22 cellular contexts compared by ENCODE assay signal in genomic region chr20:20765696-20766095, GRCh38.
"Had no signal": no experiment of that assay in that cellular context is flagged by ENCODE, and none has a peak within 500 bp of the region (broad histone marks: within the 10 kb centered on the region; RNA-seq: fewer than 3 reads in every experiment).

No MANE protein-coding gene starts in this region.

- H3K27me3 ChIP-seq: neural progenitor cell, pancreas, transverse colon had no signal

- H3K4me2 ChIP-seq: neural progenitor cell had no signal

- H3K4me3 ChIP-seq: coronary artery, dorsolateral prefrontal cortex, esophagus squamous epithelium, gastroesophageal sphincter, left ventricle myocardium inferior, neural progenitor cell, pancreas, transverse colon had no signal

- H2AFZ ChIP-seq: neural progenitor cell had no signal

- H3K9me3 ChIP-seq: esophagus squamous epithelium, gastroesophageal sphincter, left ventricle myocardium inferior, pancreas, transverse colon had no signal

- H3K9ac ChIP-seq: neural progenitor cell had no signal

- H3K4me1 ChIP-seq: gastroesophageal sphincter, neural progenitor cell, pancreas had no signal

- H3K36me3 ChIP-seq: esophagus squamous epithelium, gastroesophageal sphincter, left ventricle myocardium inferior, neural progenitor cell, pancreas, transverse colon had no signal

- DNase-seq: caudate nucleus; dorsolateral prefrontal cortex; effector CD8-positive, alpha-beta T cell; esophagus squamous epithelium; foreskin fibroblast; glutamatergic neuron; islet precursor cell; left ventricle myocardium inferior; natural killer cell; nucleus accumbens; pancreas; right cardiac atrium; stimulated activated CD4-positive, alpha-beta T cell treated with anti-CD3 and anti-CD28 coated beads, Interleukin-4, amount 100 ng/mL, for 1 hour; stimulated activated CD8-positive, alpha-beta memory T cell treated with anti-CD3 and anti-CD28 coated beads, Interleukin-4, amount 100 ng/mL, for 48 hours; stimulated activated naive CD8-positive, alpha-beta T cell treated with anti-CD3 and anti-CD28 coated beads, Interleukin-15, Interleukin-2, amounts not matched to agents 100 U/mL and 50 U/mL, for 24 hours; transverse colon had no signal

- ATAC-seq: gastroesophageal sphincter; natural killer cell; pancreas; stimulated activated effector memory CD8-positive, alpha-beta T cell treated with anti-CD3 and anti-CD28 coated beads, Interleukin-12 subunit alpha, Interleukin-12 subunit beta, amount 100 ng/mL, for 72 hours; stimulated activated naive CD8-positive, alpha-beta T cell treated with anti-CD3 and anti-CD28 coated beads, Interleukin-15, Interleukin-2, amounts not matched to agents 100 U/mL and 50 U/mL, for 24 hours had no signal

- FAIRE-seq: endometrium, pancreas had no signal

- H3K27ac ChIP-seq: coronary artery, dorsolateral prefrontal cortex, epithelial cell of prostate, left ventricle myocardium inferior, neural progenitor cell, pancreas, transverse colon had no signal
